In the genomic region with DNA sequence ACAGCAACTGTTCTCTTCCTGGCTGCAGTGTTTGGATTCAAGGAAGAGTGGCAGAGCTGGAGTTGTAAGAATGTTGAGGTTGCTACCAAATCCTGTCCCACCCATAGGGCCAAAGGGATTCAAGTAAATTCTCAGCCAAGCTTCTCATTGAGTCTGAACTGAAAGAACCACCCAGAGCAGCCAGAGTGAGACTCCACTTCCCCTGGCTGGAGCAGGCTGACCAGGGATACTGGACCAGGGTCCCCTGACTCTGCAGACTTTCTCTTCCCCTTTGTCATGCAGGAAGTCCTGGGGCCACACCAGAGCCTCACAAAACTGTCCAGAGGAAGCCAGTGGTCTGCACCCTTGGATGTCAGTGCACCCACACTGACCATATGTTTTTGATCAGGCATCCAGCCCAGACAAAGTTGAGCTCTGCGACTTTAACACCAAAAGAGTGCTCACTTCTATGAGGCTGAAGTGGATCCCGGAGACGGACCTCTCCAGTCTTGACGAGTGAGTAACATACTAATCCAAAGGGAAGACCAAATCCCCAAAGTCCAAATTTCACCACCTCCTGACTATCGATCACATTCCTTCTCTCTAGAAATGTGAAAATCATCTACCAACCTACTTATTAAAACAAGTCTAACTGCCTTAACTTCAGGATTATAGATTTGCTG, we compare ENCODE assay signal across 12 cellular contexts. TPM values are rescaled to one million over a fixed set of nuclear protein-coding genes. Genes with fewer than 3 reads are reported as not detected.
DNase-seq lines count a peak whose midpoint lies in the region; ATAC-seq and TF ChIP-seq lines count a peak whose summit lies in the region.
"Had no signal": no experiment of that assay in that cellular context is flagged by ENCODE, and none has a peak within 500 bp of the region (broad histone marks: within the 10 kb centered on the region; RNA-seq: fewer than 3 reads in every experiment).

No MANE protein-coding gene starts in this region.

- POLR2A ChIA-PET in RWPE1 (lab: Yijun Ruan, JAX; ENCODE audit: low non-redundant PET): no interaction called here

- peak overlapping the region; percentile 45 for H3K27ac Mint-ChIP-seq in progenitor cell of endocrine pancreas
- H3K27ac Mint-ChIP-seq: CD8-positive, alpha-beta memory T cell had no signal

- intact Hi-C loops in lower leg skin (cut with DNase I; ENCODE audit: low total_unique reads): no loop called here
- intact Hi-C loops in ovary (cut with DNase I): loop anchor here in 1 of 4 donors (5.0 kb wide), 1 partner anchor 73 kb away; no protein-coding TSS in a partner anchor

- TF ChIP-seq CTCF in RWPE1 (conservative IDR thresholded peaks at IDR 0.05; ENCODE audit: low read depth): no peak
- no peak for TF ChIP-seq CTCF in foreskin keratinocyte (conservative IDR thresholded peaks at IDR 0.05)
- TF ChIP-seq CTCF in progenitor cell of endocrine pancreas (IDR thresholded peaks at IDR 0.05; ENCODE audit: unreplicated experiment): no peak
- no peak for TF ChIP-seq CTCF in lower leg skin (IDR thresholded peaks at IDR 0.05)
- no peak for TF ChIP-seq CTCF in ovary (IDR thresholded peaks at IDR 0.05)

- ATAC-seq in foreskin keratinocyte (no peak), GM18511 (IDR thresholded peaks at IDR 0.05; ENCODE audit: unreplicated experiment) (no peak)
- ATAC-seq: activated CD4-positive, CD25-positive, alpha-beta regulatory T cell treated with anti-CD3 and anti-CD28 coated beads, Interleukin-2, amount 50 U/mL, for 24 hours had no signal

- 48 to 61% methylated on average over 5 of the region's 5 CpGs for WGBS in lower leg skin, 2 donors
- WGBS in ovary, 3 donors: 57 to 68% (median 63%) methylated on average over 5 of the region's 5 CpGs

- H3K4me1 Mint-ChIP-seq in progenitor cell of endocrine pancreas (ENCODE audit: low read depth): peaks cover 16% of the 10 kb centered on the region

- CTCF ChIA-PET in RWPE1 (lab: Yijun Ruan, JAX): interaction anchor here (0.6 to 0.8 kb wide), 2 partner anchors 17 to 25 kb away, joined by 3 to 5 read pairs; no protein-coding TSS in a partner anchor

- TF ChIP-seq POLR2A in lower leg skin (IDR thresholded peaks at IDR 0.05) (no peak), ovary (IDR thresholded peaks at IDR 0.05) (no peak)

- no peaks in the 10 kb centered on the region for H3K9me3 ChIP-seq in ovary
- H3K9me3 ChIP-seq: neutrophil had no signal

- no peaks in the 10 kb centered on the region for H3K9me3 Mint-ChIP-seq in progenitor cell of endocrine pancreas (ENCODE audit: low read depth)
- H3K9me3 Mint-ChIP-seq: CD8-positive, alpha-beta memory T cell had no signal

- H3K36me3 ChIP-seq in ovary: no peaks in the 10 kb centered on the region
- H3K36me3 ChIP-seq: neutrophil had no signal

- H3K4me3 Mint-ChIP-seq in progenitor cell of endocrine pancreas (ENCODE audit: low read depth): no peak overlapping the region
- H3K4me3 Mint-ChIP-seq: CD8-positive, alpha-beta memory T cell had no signal

- peaks cover 7% of the 10 kb centered on the region for H3K27me3 Mint-ChIP-seq in progenitor cell of endocrine pancreas

- H3K27ac ChIP-seq in RWPE1 (peak overlapping the region; percentile 98), foreskin keratinocyte (peak overlapping the region; percentile 26), ovary (no peak overlapping the region)
- H3K27ac ChIP-seq: neutrophil had no signal

- DNase-seq in CD1c-positive myeloid dendritic cell (ENCODE audit: extremely low spot score): peak; percentile 44
- no peak for DNase-seq in RWPE1 (ENCODE audit: low spot score)
- DNase-seq in foreskin keratinocyte: no peak
- no peak for DNase-seq in progenitor cell of endocrine pancreas (ENCODE audit: low spot score, unreplicated experiment)
- DNase-seq in lower leg skin (ENCODE audit: low spot score in 2 of 2): no peak
- no peak for DNase-seq in activated CD4-positive, alpha-beta T cell treated with anti-CD3 and anti-CD28 coated beads for 48 hours
- DNase-seq in ovary: no peak
- DNase-seq: CD8-positive, alpha-beta memory T cell; NCI-H1417 had no signal

- no peaks in the 10 kb centered on the region for H3K27me3 ChIP-seq in foreskin keratinocyte
- no peaks in the 10 kb centered on the region for H3K27me3 ChIP-seq in ovary

- TF ChIP-seq EP300 in ovary (IDR thresholded peaks at IDR 0.05): no peak

- H3K4me1 ChIP-seq in foreskin keratinocyte: peaks cover 33% of the 10 kb centered on the region
- peaks cover 1% of the 10 kb centered on the region for H3K4me1 ChIP-seq in ovary (ENCODE audit: insufficient read depth)

- H3K4me3 ChIP-seq in lower leg skin (ENCODE audit: low read depth, poor library complexity, severe bottlenecking): no peak overlapping the region
- no peak overlapping the region for H3K4me3 ChIP-seq in ovary

- peaks cover 2% of the 10 kb centered on the region for H3K36me3 Mint-ChIP-seq in progenitor cell of endocrine pancreas (ENCODE audit: insufficient read depth)
- H3K36me3 Mint-ChIP-seq: CD8-positive, alpha-beta memory T cell had no signal

RNA-seq across cellular contexts. Expression of gene NXN, which starts 4.1 kb away (rescaled TPM):
- total RNA-seq in foreskin keratinocyte: 74.7 and 94.8 TPM in 2 replicates
- 69.8 and 84.0 TPM in 2 replicates for polyA plus RNA-seq in foreskin keratinocyte
- total RNA-seq in progenitor cell of endocrine pancreas: 53.1 and 56.0 TPM in 2 replicates
- total RNA-seq in lower leg skin: 10 to 100 TPM; 11.3 to 51.6 (median 31.8) TPM
- 10 to 100 TPM in 6 of 7 donors, 1 to 10 TPM in 1; 5.5 to 34.8 (median 28.4) TPM for total RNA-seq in ovary
- 10 to 100 TPM; 24.3 to 29.9 TPM for polyA plus RNA-seq in ovary

RNA-seq across cellular contexts. Expression of gene TIMM22, which starts 21.5 kb away (rescaled TPM):
- total RNA-seq in foreskin keratinocyte: 16.4 and 17.6 TPM in 2 replicates
- polyA plus RNA-seq in foreskin keratinocyte: 20.6 and 20.7 TPM in 2 replicates
- 14.1 and 14.3 TPM in 2 replicates for total RNA-seq in progenitor cell of endocrine pancreas
- total RNA-seq in lower leg skin: 10 to 100 TPM; 11.7 to 15.7 (median 13.9) TPM
- 10 to 100 TPM in 6 of 7 donors, 1 to 10 TPM in 1; 7.9 to 15.1 (median 11.3) TPM for total RNA-seq in ovary
- polyA plus RNA-seq in ovary: 10 to 100 TPM in 1 of 2 donors, 1 to 10 TPM in 1; 8.9 to 12.6 TPM

Comparison
In these comparisons a context has a peak if more than half of its experiments do, and no peak if none do; other contexts are left out.
1. H3K27ac ChIP-seq: peak in RWPE1 (single experiment) and foreskin keratinocyte (single experiment); none in ovary (0 of 2).